Comparison of ENCODE assay signal across 23 cellular contexts in genomic region chr4:121555315-121556107, GRCh38.
A peak's percentile ranks its signal among the peaks of the same experiment; 100 is the strongest.
DNase-seq lines count a peak whose midpoint lies in the region; ATAC-seq, FAIRE-seq and TF ChIP-seq lines count a peak whose summit lies in the region.
"Had no signal": no experiment of that assay in that cellular context is flagged by ENCODE, and none has a peak within 500 bp of the region (broad histone marks: within the 10 kb centered on the region; RNA-seq: fewer than 3 reads in every experiment).

No MANE protein-coding gene starts in this region.

- TF ChIP-seq POLR2A in upper lobe of left lung (IDR thresholded peaks at IDR 0.05), result no peak

- H3K4me1 ChIP-seq in upper lobe of left lung, result peaks cover 2 to 18% (median 8%) of the 10 kb centered on the region in 4 donors
- H3K4me1 ChIP-seq: BLaER1 treated with 17β-estradiol and CSF1 and Interleukin-3, amounts not matched to agents 10 nM and 100 nM; Peyer's patch; vagina had no signal

- ATAC-seq in upper lobe of left lung (ENCODE audit: low FRiP score in 2 of 2), result peak; percentile 61 to 81
- ATAC-seq in HG03095 (IDR thresholded peaks at IDR 0.05; ENCODE audit: unreplicated experiment), result no peak
- ATAC-seq: GM12878 had no signal

- no peak for FAIRE-seq in HTR-8/SVneo (lab: Jason Lieb, UNC)
- FAIRE-seq: GM12878 had no signal

- H3K9me3 ChIP-seq in upper lobe of left lung, result no peaks in the 10 kb centered on the region
- H3K9me3 ChIP-seq: Peyer's patch, vagina had no signal

- no peaks in the 10 kb centered on the region for H3K27me3 ChIP-seq in upper lobe of left lung
- H3K27me3 ChIP-seq: BLaER1 treated with 17β-estradiol and CSF1 and Interleukin-3, amounts not matched to agents 10 nM and 100 nM; Peyer's patch; vagina had no signal

- H3K4me3 ChIP-seq in fibroblast of mammary gland (ENCODE audit: control insufficient read depth, low read depth, low read length), result no peak overlapping the region
- H3K4me3 ChIP-seq in upper lobe of left lung, result no peak overlapping the region
- H3K4me3 ChIP-seq: BLaER1 treated with 17β-estradiol and CSF1 and Interleukin-3, amounts not matched to agents 10 nM and 100 nM; GM12878; Peyer's patch; vagina had no signal

- peak in 1 of 4 donors; percentile 31 for TF ChIP-seq EP300 in upper lobe of left lung (IDR thresholded peaks at IDR 0.05)

- POLR2A ChIA-PET in HEK293T (lab: Yijun Ruan, JAX), result no interaction called here

- peak; percentile 5 for DNase-seq in NAMALWA (ENCODE audit: low spot score)
- DNase-seq in fibroblast of mammary gland (ENCODE audit: low read depth), result peak; percentile 56
- peak; percentile 34 for DNase-seq in iris pigment epithelial cell (ENCODE audit: low read depth)
- no peak for DNase-seq in upper lobe of left lung
- DNase-seq in HTR-8/SVneo (ENCODE audit: insufficient read length, low spot score), result no peak
- no peak for DNase-seq in HEK293T (ENCODE audit: extremely low spot score)
- DNase-seq: activated naive CD4-positive, alpha-beta T cell treated with anti-CD3 and anti-CD28 coated beads, Interleukin-2, amount 50 U/mL, for 16 hours; activated T-cell treated with anti-CD3 and anti-CD28 coated beads for 4 hours; amygdala; MM.1S; NCI-H2029; nephron progenitor cell; Peyer's patch; SIG-M5; stimulated activated CD4-positive, alpha-beta T cell treated with anti-CD3 and anti-CD28 coated beads, Interleukin-1b, Interleukin-23, amount 100 ng/mL, for 48 hours; stimulated activated naive CD4-positive, alpha-beta T cell treated with Interleukin-2 at 50 U/mL for 16 hours; SW 1271; T-helper 9 cell had no signal

- H3K36me3 ChIP-seq in upper lobe of left lung, result no peaks in the 10 kb centered on the region
- H3K36me3 ChIP-seq: BLaER1 treated with 17β-estradiol and CSF1 and Interleukin-3, amounts not matched to agents 10 nM and 100 nM; Peyer's patch; vagina had no signal

- TF ChIP-seq CTCF in fibroblast of mammary gland (conservative IDR thresholded peaks at IDR 0.05; ENCODE audit: control insufficient read depth, insufficient read depth, low read depth, low read length), result no peak
- TF ChIP-seq CTCF in upper lobe of left lung (IDR thresholded peaks at IDR 0.05), result no peak

- WGBS in upper lobe of left lung, 2 donors, result 60 to 61% methylated on average over 4 of the region's 4 CpGs

- CTCF ChIA-PET in HEK293T (lab: Yijun Ruan, JAX), result no interaction called here

- peak overlapping the region; percentile 1 to 40 (median 35) for H3K27ac ChIP-seq in upper lobe of left lung
- H3K27ac ChIP-seq: BLaER1 treated with 17β-estradiol and CSF1 and Interleukin-3, amounts not matched to agents 10 nM and 100 nM; KMS-11; Peyer's patch; vagina had no signal

TF ChIP-seq in HEK293T, 16 proteins besides CTCF, POLR2A, EP300 and RAD21:
- TF ChIP-seq TARDBP (IDR thresholded peaks at IDR 0.05), result no peak
- no peak for TF ChIP-seq ARNT (IDR thresholded peaks at IDR 0.05)
- TF ChIP-seq FOXM1 (IDR thresholded peaks at IDR 0.05; ENCODE audit: borderline replicate concordance), result no peak
- TF ChIP-seq ZNF384 (IDR thresholded peaks at IDR 0.05), result no peak
- no peak for TF ChIP-seq CTBP1 (IDR thresholded peaks at IDR 0.05; ENCODE audit: borderline replicate concordance)
- no peak for TF ChIP-seq FOXK2 (IDR thresholded peaks at IDR 0.05)

Comparison
In these comparisons a context has a peak if more than half of its experiments do, and no peak if none do; other contexts are left out.
1. DNase-seq: peak in NAMALWA (single experiment), fibroblast of mammary gland (single experiment) and iris pigment epithelial cell (single experiment); none in upper lobe of left lung (0 of 2), HTR-8/SVneo (single experiment) and HEK293T (single experiment).